In genomic region chr10:107166378-107166777, GRCh38 we compare ENCODE assay signal across 21 cellular contexts. TPM values are rescaled to one million over a fixed set of nuclear protein-coding genes. Genes with fewer than 3 reads are reported as not detected.
"Had no signal": no experiment of that assay in that cellular context is flagged by ENCODE, and none has a peak within 500 bp of the region (broad histone marks: within the 10 kb centered on the region; RNA-seq: fewer than 3 reads in every experiment).

No MANE protein-coding gene starts in this region.

- H3K27ac ChIP-seq: brain microvascular endothelial cell had no signal

- H3K9me3 Mint-ChIP-seq: activated CD4-positive, alpha-beta memory T cell treated with anti-CD3 and anti-CD28 coated beads, Interleukin-2, amount 10 ng/mL, durations not matched to agents 7 days and 5 days; memory B cell; T-helper 2 cell treated with Interferon-gamma antibody and Interleukin-4, amounts not matched to agents 5 μg/mL and 100 μg/mL, for 36 hours; WTC11 had no signal

- FAIRE-seq: colon, frontal cortex, TTC549, urothelium cell line had no signal

- ATAC-seq: activated CD4-positive, alpha-beta T cell treated with anti-CD3 and anti-CD28 coated beads for 36 hours; activated T-helper 17 cell treated with anti-CD3 and anti-CD28 coated beads, Interleukin-2, amount 50 U/mL, for 72 hours; naive thymus-derived CD4-positive, alpha-beta T cell; WTC11 had no signal

- H3K4me1 Mint-ChIP-seq: activated CD4-positive, alpha-beta memory T cell treated with anti-CD3 and anti-CD28 coated beads, Interleukin-2, amount 10 ng/mL, durations not matched to agents 7 days and 5 days; activated CD4-positive, alpha-beta T cell treated with anti-CD3 and anti-CD28 coated beads for 36 hours; activated T-helper 17 cell treated with anti-CD3 and anti-CD28 coated beads, Interleukin-2, amount 50 U/mL, for 72 hours had no signal

- H3K36me3 ChIP-seq: brain microvascular endothelial cell had no signal

- DNase-seq: activated CD4-positive, alpha-beta memory T cell treated with anti-CD3 and anti-CD28 coated beads, Interleukin-2, amount 10 ng/mL, durations not matched to agents 7 days and 5 days; activated CD4-positive, alpha-beta T cell treated with anti-CD3 and anti-CD28 coated beads for 36 hours; activated naive CD4-positive, alpha-beta T cell treated with Interleukin-2 at 50 U/mL for 16 hours; activated T-cell treated with anti-CD3 and anti-CD28 coated beads, Interleukin-2, amount 50 U/mL, for 1 hour; anterior cingulate cortex; brain microvascular endothelial cell; central memory CD4-positive, alpha-beta T cell; naive thymus-derived CD4-positive, alpha-beta T cell; stimulated activated CD4-positive, alpha-beta T cell treated with anti-CD3 and anti-CD28 coated beads, Interleukin-12 subunit alpha, Interleukin-12 subunit beta, amount 100 ng/mL, for 4 hours; stimulated activated CD4-positive, alpha-beta T cell treated with anti-CD3 and anti-CD28 coated beads, Interleukin-1b, Interleukin-23, amount 100 ng/mL, for 48 hours; stimulated activated CD8-positive, alpha-beta memory T cell treated with anti-CD3 and anti-CD28 coated beads, Interleukin-4, amount 100 ng/mL, for 48 hours; stimulated activated naive CD4-positive, alpha-beta T cell had no signal

- H3K4me3 Mint-ChIP-seq: activated CD4-positive, alpha-beta memory T cell treated with anti-CD3 and anti-CD28 coated beads, Interleukin-2, amount 10 ng/mL, durations not matched to agents 7 days and 5 days; activated CD4-positive, alpha-beta T cell treated with anti-CD3 and anti-CD28 coated beads for 36 hours; activated T-helper 17 cell treated with anti-CD3 and anti-CD28 coated beads, Interleukin-2, amount 50 U/mL, for 72 hours; memory B cell; naive thymus-derived CD4-positive, alpha-beta T cell; T-helper 2 cell treated with Interferon-gamma antibody and Interleukin-4, amounts not matched to agents 5 μg/mL and 100 μg/mL, for 36 hours had no signal

- H3K36me3 Mint-ChIP-seq: WTC11 had no signal

- H3K27ac Mint-ChIP-seq: activated CD4-positive, alpha-beta memory T cell treated with anti-CD3 and anti-CD28 coated beads, Interleukin-2, amount 10 ng/mL, durations not matched to agents 7 days and 5 days; activated CD4-positive, alpha-beta T cell treated with anti-CD3 and anti-CD28 coated beads for 36 hours; activated T-helper 17 cell treated with anti-CD3 and anti-CD28 coated beads, Interleukin-2, amount 50 U/mL, for 72 hours; memory B cell; naive thymus-derived CD4-positive, alpha-beta T cell; T-helper 2 cell treated with Interferon-gamma antibody and Interleukin-4, amounts not matched to agents 5 μg/mL and 100 μg/mL, for 36 hours; WTC11 had no signal

RNA-seq across cellular contexts. Expression of gene SORCS1, which starts 1.9 kb away (rescaled TPM):
- total RNA-seq: activated CD4-positive, alpha-beta memory T cell treated with anti-CD3 and anti-CD28 coated beads, Interleukin-2, amount 10 ng/mL, durations not matched to agents 7 days and 5 days; activated CD4-positive, alpha-beta T cell treated with anti-CD3 and anti-CD28 coated beads for 36 hours; activated T-helper 17 cell treated with anti-CD3 and anti-CD28 coated beads, Interleukin-2, amount 50 U/mL, for 72 hours; naive thymus-derived CD4-positive, alpha-beta T cell; renal cortical epithelial cell had no signal
- polyA plus RNA-seq: naive thymus-derived CD4-positive, alpha-beta T cell had no signal
